In genomic region chr9:129379181-129379836, GRCh38 we compare ENCODE assay signal across 17 cellular contexts.
"Had no signal": no experiment of that assay in that cellular context is flagged by ENCODE, and none has a peak within 500 bp of the region (broad histone marks: within the 10 kb centered on the region; RNA-seq: fewer than 3 reads in every experiment).

No MANE protein-coding gene starts in this region.

- DNase-seq: activated CD4-positive, alpha-beta T cell treated with anti-CD3 and anti-CD28 coated beads, Interleukin-2, amount 50 U/mL, for 48 hours; activated CD4-positive, CD25-positive, alpha-beta regulatory T cell treated with anti-CD3 and anti-CD28 coated beads, Interleukin-2, amount 50 U/mL, for 72 hours; amniotic stem cell; islet precursor cell; mucosa of descending colon; naive thymus-derived CD4-positive, alpha-beta T cell; nucleus accumbens; right cardiac atrium; small intestine; stimulated activated CD4-positive, alpha-beta T cell treated with anti-CD3 and anti-CD28 coated beads, Interleukin-4, amount 100 ng/mL, for 24 hours; stimulated activated naive CD4-positive, alpha-beta T cell; T-helper 9 cell had no signal

- H3K4me3 ChIP-seq: hepatocyte, mucosa of descending colon, tibial artery had no signal

- FAIRE-seq: endometrium, small intestine had no signal

- H3K27me3 Mint-ChIP-seq: activated naive CD8-positive, alpha-beta T cell had no signal

- H3K27ac ChIP-seq: hepatocyte, tibial artery had no signal

- H2AFZ ChIP-seq: hepatocyte had no signal

- H3K4me3 Mint-ChIP-seq: activated naive CD8-positive, alpha-beta T cell; naive thymus-derived CD4-positive, alpha-beta T cell had no signal

- H3K27me3 ChIP-seq: hepatocyte, tibial artery had no signal

- H3K27ac Mint-ChIP-seq: activated naive CD8-positive, alpha-beta T cell; progenitor cell of endocrine pancreas had no signal

- H3K9me3 ChIP-seq: mucosa of descending colon, tibial artery had no signal

- H3K36me3 ChIP-seq: tibial artery had no signal

- H3K79me2 ChIP-seq: hepatocyte had no signal

- H3K9me3 Mint-ChIP-seq: naive thymus-derived CD4-positive, alpha-beta T cell had no signal

- H3K4me2 ChIP-seq: hepatocyte had no signal

- H3K36me3 Mint-ChIP-seq: activated naive CD8-positive, alpha-beta T cell; naive thymus-derived CD4-positive, alpha-beta T cell had no signal
